1 cellular context compared by ENCODE assay signal in genomic region chr19:46697142-46697960, GRCh38.
TF ChIP-seq lines count a peak whose summit lies in the region.

No MANE protein-coding gene starts in this region.

TF ChIP-seq in K562, 482 proteins besides CTCF, POLR2A, EP300 and RAD21 (continued from another document and continues in another):
- no peak for TF ChIP-seq ZNF121 (CRISPR knock-in tag; conservative IDR thresholded peaks at IDR 0.05)
- no peak for TF ChIP-seq MED1 (CRISPR knock-in tag; IDR thresholded peaks at IDR 0.05; ENCODE audit: borderline replicate concordance)
- no peak for TF ChIP-seq IRF2 (CRISPR knock-in tag; IDR thresholded peaks at IDR 0.05)
- no peak for TF ChIP-seq ZBTB1 (CRISPR knock-in tag; IDR thresholded peaks at IDR 0.05; ENCODE audit: borderline replicate concordance, low read depth)
- TF ChIP-seq CREB5 (CRISPR knock-in tag; IDR thresholded peaks at IDR 0.05): no peak
- no peak for TF ChIP-seq ZFP30 (CRISPR knock-in tag; IDR thresholded peaks at IDR 0.05; ENCODE audit: borderline replicate concordance)
- TF ChIP-seq KLF6 (CRISPR knock-in tag; IDR thresholded peaks at IDR 0.05; ENCODE audit: borderline replicate concordance): no peak
- TF ChIP-seq MAFF (IDR thresholded peaks at IDR 0.05; ENCODE audit: low read length): no peak
- no peak for TF ChIP-seq TCF7L2 (IDR thresholded peaks at IDR 0.05; ENCODE audit: low read depth, low read length)
- TF ChIP-seq TFE3 (CRISPR knock-in tag; IDR thresholded peaks at IDR 0.05): peak; percentile 13; the same call in 1 of the 2 replicates
- no peak for TF ChIP-seq RBM15 (IDR thresholded peaks at IDR 0.05; ENCODE audit: insufficient read depth, low read length)
- no peak for TF ChIP-seq RB1 (IDR thresholded peaks at IDR 0.05; ENCODE audit: low read depth)
- peak; percentile 80 for TF ChIP-seq USF1 (CRISPR knock-in tag; IDR thresholded peaks at IDR 0.05)
- TF ChIP-seq CBFA2T2 (conservative IDR thresholded peaks at IDR 0.05): peak; percentile 31; the same call in 1 of the 2 replicates
- TF ChIP-seq HMG20A (CRISPR knock-in tag; conservative IDR thresholded peaks at IDR 0.05): no peak
- TF ChIP-seq ZNF717 (CRISPR knock-in tag; IDR thresholded peaks at IDR 0.05): no peak
- no peak for TF ChIP-seq ZBTB49 (CRISPR knock-in tag; IDR thresholded peaks at IDR 0.05; ENCODE audit: borderline replicate concordance)
- TF ChIP-seq ZNF551 (CRISPR knock-in tag; IDR thresholded peaks at IDR 0.05): no peak
- TF ChIP-seq JUND (IDR thresholded peaks at IDR 0.05; ENCODE audit: borderline replicate concordance, low read depth, low read length): peak; percentile 1; the same call in 1 of the 2 replicates
- TF ChIP-seq JUND (tag; IDR thresholded peaks at IDR 0.05; ENCODE audit: borderline replicate concordance, low read depth, low read length): no peak
- TF ChIP-seq BRF1 (IDR thresholded peaks at IDR 0.05; ENCODE audit: borderline replicate concordance, extremely low read depth, insufficient read length): no peak
- no peak for TF ChIP-seq ZNF778 (CRISPR knock-in tag; IDR thresholded peaks at IDR 0.05)
- no peak for TF ChIP-seq ZNF239 (CRISPR knock-in tag; IDR thresholded peaks at IDR 0.05)
- TF ChIP-seq ZNF146 (CRISPR knock-in tag; IDR thresholded peaks at IDR 0.05; ENCODE audit: unreplicated experiment): no peak
- TF ChIP-seq ZNF184 (CRISPR knock-in tag; IDR thresholded peaks at IDR 0.05): no peak
- TF ChIP-seq PHB2 (IDR thresholded peaks at IDR 0.05; ENCODE audit: low read depth): no peak
- no peak for TF ChIP-seq DDX20 (tag; IDR thresholded peaks at IDR 0.05; ENCODE audit: low read depth)
- no peak for TF ChIP-seq PHF20 (IDR thresholded peaks at IDR 0.05; ENCODE audit: partially characterized antibody)
- no peak for TF ChIP-seq NFIC (IDR thresholded peaks at IDR 0.05)
- TF ChIP-seq, protein P1, sequence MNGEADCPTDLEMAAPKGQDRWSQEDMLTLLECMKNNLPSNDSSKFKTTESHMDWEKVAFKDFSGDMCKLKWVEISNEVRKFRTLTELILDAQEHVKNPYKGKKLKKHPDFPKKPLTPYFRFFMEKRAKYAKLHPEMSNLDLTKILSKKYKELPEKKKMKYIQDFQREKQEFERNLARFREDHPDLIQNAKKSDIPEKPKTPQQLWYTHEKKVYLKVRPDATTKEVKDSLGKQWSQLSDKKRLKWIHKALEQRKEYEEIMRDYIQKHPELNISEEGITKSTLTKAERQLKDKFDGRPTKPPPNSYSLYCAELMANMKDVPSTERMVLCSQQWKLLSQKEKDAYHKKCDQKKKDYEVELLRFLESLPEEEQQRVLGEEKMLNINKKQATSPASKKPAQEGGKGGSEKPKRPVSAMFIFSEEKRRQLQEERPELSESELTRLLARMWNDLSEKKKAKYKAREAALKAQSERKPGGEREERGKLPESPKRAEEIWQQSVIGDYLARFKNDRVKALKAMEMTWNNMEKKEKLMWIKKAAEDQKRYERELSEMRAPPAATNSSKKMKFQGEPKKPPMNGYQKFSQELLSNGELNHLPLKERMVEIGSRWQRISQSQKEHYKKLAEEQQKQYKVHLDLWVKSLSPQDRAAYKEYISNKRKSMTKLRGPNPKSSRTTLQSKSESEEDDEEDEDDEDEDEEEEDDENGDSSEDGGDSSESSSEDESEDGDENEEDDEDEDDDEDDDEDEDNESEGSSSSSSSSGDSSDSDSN (IDR thresholded peaks at IDR 0.05; ENCODE audit: borderline replicate concordance in 1 of 2, low read depth in 2 of 2, low read length in 2 of 2): no peak
- TF ChIP-seq, protein P2, sequence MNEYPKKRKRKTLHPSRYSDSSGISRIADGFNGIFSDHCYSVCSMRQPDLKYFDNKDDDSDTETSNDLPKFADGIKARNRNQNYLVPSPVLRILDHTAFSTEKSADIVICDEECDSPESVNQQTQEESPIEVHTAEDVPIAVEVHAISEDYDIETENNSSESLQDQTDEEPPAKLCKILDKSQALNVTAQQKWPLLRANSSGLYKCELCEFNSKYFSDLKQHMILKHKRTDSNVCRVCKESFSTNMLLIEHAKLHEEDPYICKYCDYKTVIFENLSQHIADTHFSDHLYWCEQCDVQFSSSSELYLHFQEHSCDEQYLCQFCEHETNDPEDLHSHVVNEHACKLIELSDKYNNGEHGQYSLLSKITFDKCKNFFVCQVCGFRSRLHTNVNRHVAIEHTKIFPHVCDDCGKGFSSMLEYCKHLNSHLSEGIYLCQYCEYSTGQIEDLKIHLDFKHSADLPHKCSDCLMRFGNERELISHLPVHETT (CRISPR knock-in tag; conservative IDR thresholded peaks at IDR 0.05 in 1 of 2, IDR thresholded peaks at IDR 0.05 in 1 of 2): no peak
- TF ChIP-seq BRD4 (IDR thresholded peaks at IDR 0.05): no peak
- TF ChIP-seq RREB1 (CRISPR knock-in tag; IDR thresholded peaks at IDR 0.05): no peak
- TF ChIP-seq NFRKB (IDR thresholded peaks at IDR 0.05; ENCODE audit: low read depth): no peak
- peak; percentile 66 for TF ChIP-seq CCNT2 (IDR thresholded peaks at IDR 0.05; ENCODE audit: borderline replicate concordance, extremely low read depth, insufficient read length, low read depth, low read length)
- no peak for TF ChIP-seq CC2D1A (IDR thresholded peaks at IDR 0.05)
- no peak for TF ChIP-seq TAL1 (IDR thresholded peaks at IDR 0.05)
- no peak for TF ChIP-seq CBX5 (IDR thresholded peaks at IDR 0.05; ENCODE audit: borderline replicate concordance, low read depth)
- TF ChIP-seq RCOR1 (IDR thresholded peaks at IDR 0.05; ENCODE audit: borderline replicate concordance in 1 of 2, low read depth in 2 of 2, low read length in 2 of 2): no peak
- no peak for TF ChIP-seq RFX5 (IDR thresholded peaks at IDR 0.05; ENCODE audit: low read depth, low read length)
- TF ChIP-seq HCFC1 (IDR thresholded peaks at IDR 0.05; ENCODE audit: low read depth, low read length): no peak; the same call in 1 of the 2 replicates
- TF ChIP-seq, protein P3, sequence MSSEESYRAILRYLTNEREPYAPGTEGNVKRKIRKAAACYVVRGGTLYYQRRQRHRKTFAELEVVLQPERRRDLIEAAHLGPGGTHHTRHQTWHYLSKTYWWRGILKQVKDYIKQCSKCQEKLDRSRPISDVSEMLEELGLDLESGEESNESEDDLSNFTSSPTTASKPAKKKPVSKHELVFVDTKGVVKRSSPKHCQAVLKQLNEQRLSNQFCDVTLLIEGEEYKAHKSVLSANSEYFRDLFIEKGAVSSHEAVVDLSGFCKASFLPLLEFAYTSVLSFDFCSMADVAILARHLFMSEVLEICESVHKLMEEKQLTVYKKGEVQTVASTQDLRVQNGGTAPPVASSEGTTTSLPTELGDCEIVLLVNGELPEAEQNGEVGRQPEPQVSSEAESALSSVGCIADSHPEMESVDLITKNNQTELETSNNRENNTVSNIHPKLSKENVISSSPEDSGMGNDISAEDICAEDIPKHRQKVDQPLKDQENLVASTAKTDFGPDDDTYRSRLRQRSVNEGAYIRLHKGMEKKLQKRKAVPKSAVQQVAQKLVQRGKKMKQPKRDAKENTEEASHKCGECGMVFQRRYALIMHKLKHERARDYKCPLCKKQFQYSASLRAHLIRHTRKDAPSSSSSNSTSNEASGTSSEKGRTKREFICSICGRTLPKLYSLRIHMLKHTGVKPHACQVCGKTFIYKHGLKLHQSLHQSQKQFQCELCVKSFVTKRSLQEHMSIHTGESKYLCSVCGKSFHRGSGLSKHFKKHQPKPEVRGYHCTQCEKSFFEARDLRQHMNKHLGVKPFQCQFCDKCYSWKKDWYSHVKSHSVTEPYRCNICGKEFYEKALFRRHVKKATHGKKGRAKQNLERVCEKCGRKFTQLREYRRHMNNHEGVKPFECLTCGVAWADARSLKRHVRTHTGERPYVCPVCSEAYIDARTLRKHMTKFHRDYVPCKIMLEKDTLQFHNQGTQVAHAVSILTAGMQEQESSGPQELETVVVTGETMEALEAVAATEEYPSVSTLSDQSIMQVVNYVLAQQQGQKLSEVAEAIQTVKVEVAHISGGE (CRISPR knock-in tag; IDR thresholded peaks at IDR 0.05): no peak
- TF ChIP-seq MEF2D (tag; conservative IDR thresholded peaks at IDR 0.05; ENCODE audit: low read depth): no peak
- no peak for TF ChIP-seq FOXA1 (IDR thresholded peaks at IDR 0.05; ENCODE audit: borderline replicate concordance)
- peak; percentile 54; the same call in 1 of the 2 replicates for TF ChIP-seq ATF7 (IDR thresholded peaks at IDR 0.05)
- no peak for TF ChIP-seq SRSF7 (optimal IDR thresholded peaks at IDR 0.05; ENCODE audit: low read depth, low read length)
- TF ChIP-seq SMARCC2 (IDR thresholded peaks at IDR 0.05; ENCODE audit: low read depth): no peak
- no peak for TF ChIP-seq PTRF (tag; IDR thresholded peaks at IDR 0.05)
- no peak for TF ChIP-seq NFYB (IDR thresholded peaks at IDR 0.05; ENCODE audit: extremely low read depth, insufficient read length)
